1 cellular context compared by ENCODE assay signal in the genomic region with DNA sequence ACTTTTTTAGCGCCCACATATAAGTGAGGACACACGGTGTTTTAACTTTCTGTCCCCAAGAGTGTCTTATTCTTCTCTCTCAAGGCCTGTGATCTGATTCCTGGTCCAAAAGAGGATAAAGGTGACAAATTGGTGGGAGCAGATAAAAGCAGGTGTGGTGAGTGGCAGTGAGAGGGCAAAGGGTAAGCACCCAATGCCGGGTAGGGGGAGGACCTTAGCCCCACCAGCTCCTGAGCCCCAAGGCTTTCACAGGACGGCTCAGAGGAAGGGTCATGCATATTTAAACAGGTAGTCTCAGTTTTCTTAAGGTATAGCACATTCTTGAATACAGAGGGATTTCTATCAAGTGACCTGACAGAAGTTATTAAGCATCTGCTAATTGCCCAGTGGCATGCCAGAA.
TF ChIP-seq lines count a peak whose summit lies in the region.

No MANE protein-coding gene starts in this region.

TF ChIP-seq in A549, 52 proteins besides CTCF, POLR2A, EP300 and RAD21 (continued from another document):
- TF ChIP-seq, protein P1, sequence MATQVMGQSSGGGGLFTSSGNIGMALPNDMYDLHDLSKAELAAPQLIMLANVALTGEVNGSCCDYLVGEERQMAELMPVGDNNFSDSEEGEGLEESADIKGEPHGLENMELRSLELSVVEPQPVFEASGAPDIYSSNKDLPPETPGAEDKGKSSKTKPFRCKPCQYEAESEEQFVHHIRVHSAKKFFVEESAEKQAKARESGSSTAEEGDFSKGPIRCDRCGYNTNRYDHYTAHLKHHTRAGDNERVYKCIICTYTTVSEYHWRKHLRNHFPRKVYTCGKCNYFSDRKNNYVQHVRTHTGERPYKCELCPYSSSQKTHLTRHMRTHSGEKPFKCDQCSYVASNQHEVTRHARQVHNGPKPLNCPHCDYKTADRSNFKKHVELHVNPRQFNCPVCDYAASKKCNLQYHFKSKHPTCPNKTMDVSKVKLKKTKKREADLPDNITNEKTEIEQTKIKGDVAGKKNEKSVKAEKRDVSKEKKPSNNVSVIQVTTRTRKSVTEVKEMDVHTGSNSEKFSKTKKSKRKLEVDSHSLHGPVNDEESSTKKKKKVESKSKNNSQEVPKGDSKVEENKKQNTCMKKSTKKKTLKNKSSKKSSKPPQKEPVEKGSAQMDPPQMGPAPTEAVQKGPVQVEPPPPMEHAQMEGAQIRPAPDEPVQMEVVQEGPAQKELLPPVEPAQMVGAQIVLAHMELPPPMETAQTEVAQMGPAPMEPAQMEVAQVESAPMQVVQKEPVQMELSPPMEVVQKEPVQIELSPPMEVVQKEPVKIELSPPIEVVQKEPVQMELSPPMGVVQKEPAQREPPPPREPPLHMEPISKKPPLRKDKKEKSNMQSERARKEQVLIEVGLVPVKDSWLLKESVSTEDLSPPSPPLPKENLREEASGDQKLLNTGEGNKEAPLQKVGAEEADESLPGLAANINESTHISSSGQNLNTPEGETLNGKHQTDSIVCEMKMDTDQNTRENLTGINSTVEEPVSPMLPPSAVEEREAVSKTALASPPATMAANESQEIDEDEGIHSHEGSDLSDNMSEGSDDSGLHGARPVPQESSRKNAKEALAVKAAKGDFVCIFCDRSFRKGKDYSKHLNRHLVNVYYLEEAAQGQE (IDR thresholded peaks at IDR 0.05) = no peak
- TF ChIP-seq, protein P2, sequence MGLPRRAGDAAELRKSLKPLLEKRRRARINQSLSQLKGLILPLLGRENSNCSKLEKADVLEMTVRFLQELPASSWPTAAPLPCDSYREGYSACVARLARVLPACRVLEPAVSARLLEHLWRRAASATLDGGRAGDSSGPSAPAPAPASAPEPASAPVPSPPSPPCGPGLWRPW (IDR thresholded peaks at IDR 0.05) = no peak
- TF ChIP-seq CBX8 (IDR thresholded peaks at IDR 0.05) = no peak
- TF ChIP-seq TFCP2L1 (CRISPR knock-in tag; IDR thresholded peaks at IDR 0.05) = no peak
- no peak for TF ChIP-seq ZSCAN20 (CRISPR knock-in tag; IDR thresholded peaks at IDR 0.05)
- no peak for TF ChIP-seq POLR2AphosphoS2 (conservative IDR thresholded peaks at IDR 0.05; ENCODE audit: low read length)
